In the genomic region with DNA sequence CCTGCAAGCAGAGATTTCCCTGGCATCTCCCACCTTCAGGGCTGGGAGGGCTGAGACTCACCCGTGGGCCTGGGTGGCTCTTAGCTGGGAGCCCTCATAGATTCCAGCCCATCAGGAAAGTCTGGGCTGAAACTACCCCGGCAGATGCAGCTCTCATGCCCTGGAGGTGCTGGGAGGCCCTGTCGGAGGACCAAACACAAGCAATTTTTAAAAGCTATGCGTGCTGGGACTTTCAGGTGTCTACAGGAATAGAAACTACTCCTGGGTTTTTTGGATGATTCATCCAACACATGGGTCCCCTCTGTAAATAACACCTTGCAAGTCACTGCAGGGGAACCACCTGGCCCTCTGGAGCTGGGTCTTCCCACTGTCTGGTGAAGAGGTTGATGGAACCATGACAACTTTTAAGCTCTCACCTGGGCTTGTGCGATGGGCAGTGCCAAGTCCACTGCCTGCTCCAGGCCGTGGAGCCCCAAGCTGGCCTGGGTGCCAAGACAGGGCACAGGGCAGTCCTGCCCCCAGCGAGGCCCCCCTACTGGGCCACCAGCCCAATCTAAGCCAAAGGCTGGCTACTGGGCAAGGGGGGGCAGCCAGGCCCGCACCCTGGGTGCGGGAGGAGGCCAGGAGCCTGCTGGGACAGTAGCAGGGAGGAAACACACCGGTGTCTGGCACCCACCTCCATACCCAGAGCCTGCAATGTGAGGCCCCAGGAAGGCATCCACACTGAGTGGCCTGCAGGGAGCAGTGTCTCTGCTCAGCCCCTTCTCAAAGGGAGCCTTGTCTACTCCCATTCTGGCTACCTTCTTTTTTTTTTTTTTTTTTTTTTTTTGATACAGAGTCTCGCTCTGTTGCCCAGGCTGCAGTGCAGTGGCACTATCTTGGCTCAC, we compare ENCODE assay signal across 8 cellular contexts. TPM values are rescaled to one million over a fixed set of nuclear protein-coding genes. Genes with fewer than 3 reads are reported as not detected.
DNase-seq lines count a peak whose midpoint lies in the region; ATAC-seq and TF ChIP-seq lines count a peak whose summit lies in the region.

No MANE protein-coding gene starts in this region.

- CTCF ChIA-PET in activated CD4-positive, alpha-beta T cell treated with anti-CD3 and anti-CD28 coated beads, Interleukin-2, amount 10 ng/mL, durations not matched to agents 7 days and 5 days (lab: Charles Lee) = interaction anchor here (0.6 to 1.9 kb wide), 7 partner anchors 16 to 779 kb away, joined by 3 to 6 read pairs (median 4); no protein-coding TSS in a partner anchor

- ATAC-seq in HG02588 (IDR thresholded peaks at IDR 0.05; ENCODE audit: unreplicated experiment) (peak; percentile 39), HG02840 (IDR thresholded peaks at IDR 0.05; ENCODE audit: low FRiP score, unreplicated experiment) (no peak)
- ATAC-seq in naive thymus-derived CD8-positive, alpha-beta T cell = no peak

- peak; percentile 16 for DNase-seq in activated CD4-positive, alpha-beta T cell treated with anti-CD3 and anti-CD28 coated beads, Interleukin-2, amount 10 ng/mL, durations not matched to agents 7 days and 5 days
- no peak for DNase-seq in naive thymus-derived CD8-positive, alpha-beta T cell
- DNase-seq in NCI-H2227 (lab: John Stamatoyannopoulos, UW; ENCODE audit: unreplicated experiment) = no peak
- DNase-seq in hepatic stellate cell (ENCODE audit: low spot score) = no peak
- no peak for DNase-seq in OCI-M2 (lab: John Stamatoyannopoulos, UW; ENCODE audit: unreplicated experiment)

- no peaks in the 10 kb centered on the region for H3K36me3 Mint-ChIP-seq in activated CD4-positive, alpha-beta T cell treated with anti-CD3 and anti-CD28 coated beads, Interleukin-2, amount 10 ng/mL, durations not matched to agents 7 days and 5 days (ENCODE audit: low read depth)
- H3K36me3 Mint-ChIP-seq in naive thymus-derived CD8-positive, alpha-beta T cell = no peaks in the 10 kb centered on the region

- POLR2A ChIA-PET in activated CD4-positive, alpha-beta T cell treated with anti-CD3 and anti-CD28 coated beads, Interleukin-2, amount 10 ng/mL, durations not matched to agents 7 days and 5 days (lab: Charles Lee) = interaction anchor here (1.4 kb wide), 1 partner anchor 58 kb away, joined by 5 read pairs; no protein-coding TSS in a partner anchor
- POLR2A ChIA-PET in naive thymus-derived CD8-positive, alpha-beta T cell (lab: Charles Lee) = interaction anchor here (0.7 to 3.7 kb wide), 5 partner anchors 11 to 65 kb away, joined by 4 to 13 read pairs (median 5); no protein-coding TSS in a partner anchor

- no peaks in the 10 kb centered on the region for H3K9me3 Mint-ChIP-seq in activated CD4-positive, alpha-beta T cell treated with anti-CD3 and anti-CD28 coated beads, Interleukin-2, amount 10 ng/mL, durations not matched to agents 7 days and 5 days
- H3K9me3 Mint-ChIP-seq in naive thymus-derived CD8-positive, alpha-beta T cell = no peaks in the 10 kb centered on the region

- peaks cover 4% of the 10 kb centered on the region for H3K27me3 Mint-ChIP-seq in activated CD4-positive, alpha-beta T cell treated with anti-CD3 and anti-CD28 coated beads, Interleukin-2, amount 10 ng/mL, durations not matched to agents 7 days and 5 days
- no peaks in the 10 kb centered on the region for H3K27me3 Mint-ChIP-seq in naive thymus-derived CD8-positive, alpha-beta T cell

- TF ChIP-seq POLR2A in GM18526 (IDR thresholded peaks at IDR 0.05; ENCODE audit: extremely low read depth, insufficient read length) = peak; percentile 29

- H3K4me3 Mint-ChIP-seq in activated CD4-positive, alpha-beta T cell treated with anti-CD3 and anti-CD28 coated beads, Interleukin-2, amount 10 ng/mL, durations not matched to agents 7 days and 5 days = no peak overlapping the region
- H3K4me3 Mint-ChIP-seq in naive thymus-derived CD8-positive, alpha-beta T cell = peak overlapping the region in 5 of 10 donors; percentile 41 to 92 (median 90)

- peaks cover 43% of the 10 kb centered on the region for H3K4me1 Mint-ChIP-seq in activated CD4-positive, alpha-beta T cell treated with anti-CD3 and anti-CD28 coated beads, Interleukin-2, amount 10 ng/mL, durations not matched to agents 7 days and 5 days
- H3K4me1 Mint-ChIP-seq in naive thymus-derived CD8-positive, alpha-beta T cell = peaks cover 24 to 52% (median 50%) of the 10 kb centered on the region in 4 donors

- H3K27ac Mint-ChIP-seq in activated CD4-positive, alpha-beta T cell treated with anti-CD3 and anti-CD28 coated beads, Interleukin-2, amount 10 ng/mL, durations not matched to agents 7 days and 5 days = peak overlapping the region; percentile 90
- peak overlapping the region in 9 of 10 donors; percentile 92 to 98 (median 95) for H3K27ac Mint-ChIP-seq in naive thymus-derived CD8-positive, alpha-beta T cell

RNA-seq across cellular contexts. Expression of a gene that starts 1.1 kb away (rescaled TPM):
- 1 to 10 TPM; 9.2 to 9.4 TPM for total RNA-seq in activated CD4-positive, alpha-beta T cell treated with anti-CD3 and anti-CD28 coated beads, Interleukin-2, amount 10 ng/mL, durations not matched to agents 7 days and 5 days
- total RNA-seq in naive thymus-derived CD8-positive, alpha-beta T cell = 10 to 100 TPM in 1 of 2 experiments, 1 to 10 TPM in 1; 8.9 to 10.4 TPM
- 1 to 10 TPM; 1.1 to 3.2 (median 3.1) TPM for polyA plus RNA-seq in naive thymus-derived CD8-positive, alpha-beta T cell
